ENCODE assay signal across 26 cellular contexts in genomic region chr7:47221826-47222225, GRCh38.
"Had no signal": no experiment of that assay in that cellular context is flagged by ENCODE, and none has a peak within 500 bp of the region (broad histone marks: within the 10 kb centered on the region; RNA-seq: fewer than 3 reads in every experiment).

No MANE protein-coding gene starts in this region.

- DNase-seq: activated CD4-positive, alpha-beta memory T cell treated with anti-CD3 and anti-CD28 coated beads, Interleukin-2, amount 10 ng/mL, durations not matched to agents 7 days and 5 days; activated CD4-positive, alpha-beta T cell treated with anti-CD3 and anti-CD28 coated beads for 1 hour; activated CD4-positive, alpha-beta T cell treated with anti-CD3 and anti-CD28 coated beads for 4 hours; activated CD4-positive, alpha-beta T cell treated with anti-CD3 and anti-CD28 coated beads, Interleukin-2, amount 10 ng/mL, durations not matched to agents 7 days and 5 days; activated CD4-positive, alpha-beta T cell treated with anti-CD3 and anti-CD28 coated beads, Interleukin-2, amount 50 U/mL, for 4 hours; activated CD8-positive, alpha-beta memory T cell treated with anti-CD3 and anti-CD28 coated beads, Interleukin-2, amount 50 U/mL, for 48 hours; activated effector memory CD4-positive, alpha-beta T cell treated with Interleukin-2 at 50 U/mL for 16 hours; activated gamma-delta T cell treated with Interleukin-2 at 50 U/mL for 16 hours; activated naive CD4-positive, alpha-beta T cell treated with anti-CD3 and anti-CD28 coated beads, Interleukin-2, amount 50 U/mL, for 16 hours; activated naive CD4-positive, alpha-beta T cell treated with Interleukin-2 at 50 U/mL for 16 hours; activated T-cell treated with anti-CD3 and anti-CD28 coated beads for 4 hours; activated T-cell treated with anti-CD3 and anti-CD28 coated beads, Interleukin-2, amount 50 U/mL, for 24 hours; amniotic stem cell; anterior cingulate cortex; brain microvascular endothelial cell; dorsolateral prefrontal cortex; effector memory CD4-positive, alpha-beta T cell; endodermal cell; head of caudate nucleus; hippocampal formation; T-helper 17 cell had no signal

- H3K4me3 ChIP-seq: coronary artery, dorsolateral prefrontal cortex had no signal

- H3K27ac ChIP-seq: brain microvascular endothelial cell, coronary artery, dorsolateral prefrontal cortex, VCaP had no signal

- H3K27me3 ChIP-seq: brain microvascular endothelial cell had no signal

- H3K36me3 ChIP-seq: brain microvascular endothelial cell had no signal

- ATAC-seq: activated T-helper 17 cell treated with anti-CD3 and anti-CD28 coated beads, Interleukin-2, amount 50 U/mL, for 72 hours; esophagus mucosa; T-helper 17 cell; WTC11 had no signal
